ENCODE assay signal across 11 cellular contexts in the genomic region with DNA sequence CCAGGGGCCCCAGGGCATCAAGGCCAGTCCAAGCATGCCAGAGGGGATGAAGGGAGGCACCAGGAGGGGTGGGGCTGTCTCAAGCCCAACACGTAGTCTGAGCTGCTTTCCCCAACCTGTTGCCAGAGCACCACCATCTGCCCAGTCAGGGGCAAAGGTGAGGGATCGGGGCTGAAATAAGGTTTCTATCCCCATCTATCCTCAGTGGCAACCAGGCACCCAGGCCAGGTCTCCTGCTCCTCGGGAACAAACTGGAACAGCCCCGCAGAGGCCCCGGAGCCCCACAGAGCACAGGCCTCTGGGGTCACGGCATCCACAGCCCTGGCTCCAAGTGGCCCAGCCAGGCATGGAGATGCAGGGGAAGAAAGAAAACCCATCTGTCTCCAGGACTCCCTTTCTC.
"Had no signal": no experiment of that assay in that cellular context is flagged by ENCODE, and none has a peak within 500 bp of the region (broad histone marks: within the 10 kb centered on the region; RNA-seq: fewer than 3 reads in every experiment).

No MANE protein-coding gene starts in this region.

- DNase-seq: activated gamma-delta T cell; activated T-cell treated with anti-CD3 and anti-CD28 coated beads, Interleukin-2, amount 50 U/mL, for 4 hours; cerebellar nuclear complex; gastrocnemius medialis; left ventricle myocardium superior; mesendoderm; spleen; stimulated activated CD4-positive, alpha-beta T cell treated with anti-CD3 and anti-CD28 coated beads, Interleukin-2, amount 100 ng/mL, for 48 hours; stimulated activated naive CD4-positive, alpha-beta T cell treated with Interleukin-2 at 50 U/mL for 16 hours; testis had no signal

- H3K4me3 ChIP-seq: gastrocnemius medialis, spleen, testis had no signal

- H3K27me3 ChIP-seq: gastrocnemius medialis, spleen, testis had no signal

- ATAC-seq: activated CD4-positive, CD25-positive, alpha-beta regulatory T cell treated with anti-CD3 and anti-CD28 coated beads, Interleukin-2, amount 50 U/mL, for 24 hours; activated T-cell treated with anti-CD3 and anti-CD28 coated beads, Interleukin-2, amount 50 U/mL, for 4 hours; gastrocnemius medialis; left ventricle myocardium superior had no signal

- H3K27ac ChIP-seq: spleen, testis had no signal

- H3K36me3 ChIP-seq: gastrocnemius medialis had no signal

- H3K9me3 ChIP-seq: gastrocnemius medialis, spleen, testis had no signal
